8 cellular contexts compared by ENCODE assay signal in genomic region chr20:11229772-11230171, GRCh38.
DNase-seq lines count a peak whose midpoint lies in the region; ATAC-seq and TF ChIP-seq lines count a peak whose summit lies in the region.

No MANE protein-coding gene starts in this region.

- no peaks in the 10 kb centered on the region for H4K20me1 ChIP-seq in mammary epithelial cell (ENCODE audit: insufficient read depth, low read length)

- peak; percentile 88 for DNase-seq in AG04449 (ENCODE audit: low read depth, low spot score)
- peak; percentile 97 for DNase-seq in M059J (ENCODE audit: low read depth)
- DNase-seq in mammary epithelial cell: peak; percentile 98
- peak; percentile 45 for DNase-seq in lung (ENCODE audit: low spot score)
- no peak for DNase-seq in germinal center (ENCODE audit: low spot score)
- DNase-seq in effector CD8-positive, alpha-beta T cell (lab: John Stamatoyannopoulos, UW): no peak

- no peak overlapping the region for H3K4me3 ChIP-seq in AG04449 (ENCODE audit: low read depth, low read length)
- H3K4me3 ChIP-seq in mammary epithelial cell (replicated peaks in 1 of 3; ENCODE audit: insufficient read depth in 1 of 3, low read depth in 2 of 3, low read length in 3 of 3): no peak overlapping the region
- no peak overlapping the region for H3K4me3 ChIP-seq in lung

- H3K27ac ChIP-seq in mammary epithelial cell (ENCODE audit: insufficient read depth, low read depth, low read length): peak overlapping the region; percentile 44
- peak overlapping the region in 1 of 2 donors; percentile 2 for H3K27ac ChIP-seq in lung (ENCODE audit: low read depth in 1 of 2, low read length in 1 of 2)

- no peaks in the 10 kb centered on the region for H3K9me3 ChIP-seq in mammary epithelial cell (replicated peaks; ENCODE audit: insufficient read depth, low read length)
- H3K9me3 ChIP-seq in lung (ENCODE audit: control insufficient read depth in 2 of 2, insufficient read depth in 1 of 2, low read length in 1 of 2): no peaks in the 10 kb centered on the region

- peak overlapping the region; percentile 47 for H2AFZ ChIP-seq in mammary epithelial cell (ENCODE audit: low read depth, low read length)

- TF ChIP-seq CTCF in AG04449 (IDR thresholded peaks at IDR 0.05; ENCODE audit: insufficient read depth, low read length, missing control alignments) (no peak), mammary epithelial cell (conservative IDR thresholded peaks at IDR 0.05 in 1 of 2, IDR thresholded peaks at IDR 0.05 in 1 of 2; ENCODE audit: extremely low read depth in 1 of 2, insufficient read depth in 1 of 2, low read depth in 1 of 2, low read length in 2 of 2) (no peak), lung (IDR thresholded peaks at IDR 0.05; ENCODE audit: control extremely low read depth, extremely low read depth) (no peak)

- CTCF ChIA-PET in AG04449 (lab: Yijun Ruan, JAX) (no interaction called here), mammary epithelial cell (lab: Charles Lee; ENCODE audit: low non-redundant PET) (no interaction called here)

- H3K4me2 ChIP-seq in mammary epithelial cell (ENCODE audit: insufficient read depth, low read depth, low read length): peak overlapping the region; percentile 39

- intact Hi-C loops in mammary epithelial cell (cut with micrococcal nuclease): no loop called here

- WGBS in mammary epithelial cell (ENCODE audit: low coverage, missing lambda C conversion rate): 4% methylated on average over 3 of the region's 3 CpGs
- 32 to 60% methylated on average over 3 of the region's 3 CpGs for WGBS in lung, 2 donors

- ATAC-seq in lung (ENCODE audit: insufficient read depth, low FRiP score) (peak; percentile 58), GM19455 (IDR thresholded peaks at IDR 0.05; ENCODE audit: unreplicated experiment) (no peak), HG02623 (IDR thresholded peaks at IDR 0.05; ENCODE audit: unreplicated experiment) (no peak)

- no peaks in the 10 kb centered on the region for H3K27me3 ChIP-seq in mammary epithelial cell (ENCODE audit: insufficient read depth, low read length)
- H3K27me3 ChIP-seq in lung (ENCODE audit: control insufficient read depth, insufficient read depth): no peaks in the 10 kb centered on the region

- in situ Hi-C loops in mammary epithelial cell (cut with MboI; ENCODE audit: low sequenced_read_pairs in 2 of 2): no loop called here

- H3K4me1 ChIP-seq in mammary epithelial cell (ENCODE audit: insufficient read depth, low read length): peaks cover 14% of the 10 kb centered on the region
- H3K4me1 ChIP-seq in lung (ENCODE audit: control insufficient read depth in 2 of 2, insufficient read depth in 2 of 2, low read length in 2 of 2): peaks cover 0 to 3% of the 10 kb centered on the region in 2 donors

- dilution Hi-C loops in mammary epithelial cell (cut with HindIII; ENCODE audit: low sequenced_read_pairs): loop anchor here (10.0 kb wide), 1 partner anchor 75 kb away; no protein-coding TSS in a partner anchor

- H3K79me2 ChIP-seq in mammary epithelial cell (ENCODE audit: insufficient read depth, low read length): no peaks in the 10 kb centered on the region

- POLR2A ChIA-PET in AG04449 (lab: Yijun Ruan, JAX): no interaction called here

- H3K9ac ChIP-seq in mammary epithelial cell (ENCODE audit: insufficient read depth, low read length): no peak overlapping the region

- no TSS peak for BruUV-seq in mammary epithelial cell (replicated peaks; lab: Mats Ljungman, UMichigan)

- H3K36me3 ChIP-seq in mammary epithelial cell (ENCODE audit: insufficient read depth, low read length) (no peaks in the 10 kb centered on the region), lung (ENCODE audit: control insufficient read depth in 2 of 2, insufficient read depth in 2 of 2, low read length in 2 of 2) (no peaks in the 10 kb centered on the region)

Comparison
In these comparisons a context has a peak if more than half of its experiments do, and no peak if none do; other contexts are left out.
1. DNase-seq: peak in AG04449 (single experiment), M059J (single experiment), mammary epithelial cell (single experiment) and lung (single experiment); none in germinal center (single experiment) and effector CD8-positive, alpha-beta T cell (single experiment).